Comparison of ENCODE assay signal across 26 cellular contexts in the genomic region with DNA sequence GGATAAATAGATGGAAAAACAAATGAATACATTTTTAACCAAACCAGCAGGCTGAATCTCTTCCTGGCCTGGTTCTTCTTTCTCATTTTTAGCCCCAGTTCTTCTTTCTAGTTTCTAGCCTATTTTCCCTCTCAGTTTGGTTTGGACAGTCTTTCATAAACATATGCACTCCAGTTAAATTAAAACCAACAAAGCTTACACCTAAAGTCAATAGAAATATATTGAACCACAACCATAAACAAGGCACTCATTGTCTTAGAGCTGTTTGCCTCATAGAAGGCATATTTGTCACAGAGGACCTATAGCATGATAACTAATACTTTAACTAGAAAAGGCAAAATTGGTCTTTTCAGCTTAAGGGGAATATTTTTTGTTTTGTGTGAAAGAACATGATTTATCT.
"Had no signal": no experiment of that assay in that cellular context is flagged by ENCODE, and none has a peak within 500 bp of the region (broad histone marks: within the 10 kb centered on the region; RNA-seq: fewer than 3 reads in every experiment).

No MANE protein-coding gene starts in this region.

- DNase-seq: activated CD4-positive, alpha-beta memory T cell treated with anti-CD3 and anti-CD28 coated beads, Interleukin-2, amount 10 ng/mL, durations not matched to agents 7 days and 5 days; activated CD4-positive, alpha-beta T cell treated with anti-CD3 and anti-CD28 coated beads for 36 hours; activated CD4-positive, alpha-beta T cell treated with anti-CD3 and anti-CD28 coated beads, Interleukin-2, amount 50 U/mL, for 1 hour; activated gamma-delta T cell treated with Interleukin-2 at 50 U/mL for 16 hours; activated naive CD4-positive, alpha-beta T cell treated with anti-CD3 and anti-CD28 coated beads, Interleukin-2, amount 10 ng/mL, durations not matched to agents 7 days and 5 days; activated naive CD8-positive, alpha-beta T cell treated with anti-CD3 and anti-CD28 coated beads for 36 hours; activated T-cell treated with anti-CD3 and anti-CD28 coated beads for 4 hours; activated T-cell treated with anti-CD3 and anti-CD28 coated beads, Interleukin-2, amount 50 U/mL, for 48 hours; brain microvascular endothelial cell; MM.1S; NCI-H1105; NCI-H1436; NCI-H1694 treated with DMSO at 0.1 percent for 48 hours; NCI-H2029 treated with DMSO at 0.1 percent for 48 hours; NCI-H510A treated with DMSO at 0.1 percent for 48 hours; NCI-H82; NK-92 treated with Interleukin-12 subunit alpha and Interleukin-12 subunit beta, amount 100 ng/mL, for 24 hours; OCI-M1; SHP77; SW 1271; T1000 had no signal

- H3K27ac ChIP-seq: brain microvascular endothelial cell, cardiac muscle cell, SJSA1 had no signal

- H3K27ac Mint-ChIP-seq: activated CD4-positive, alpha-beta memory T cell treated with anti-CD3 and anti-CD28 coated beads, Interleukin-2, amount 10 ng/mL, durations not matched to agents 7 days and 5 days; activated CD4-positive, alpha-beta T cell treated with anti-CD3 and anti-CD28 coated beads for 36 hours; activated naive CD4-positive, alpha-beta T cell treated with anti-CD3 and anti-CD28 coated beads, Interleukin-2, amount 10 ng/mL, durations not matched to agents 7 days and 5 days; activated naive CD8-positive, alpha-beta T cell treated with anti-CD3 and anti-CD28 coated beads for 36 hours; activated T-helper 2 cell treated with anti-CD3 and anti-CD28 coated beads, Interferon-gamma antibody, Interleukin-2, Interleukin-4, amounts not matched to agents 10 μg/mL and 5 μg/mL and 100 μg/mL, durations not matched to agents 14 hours and 24 hours and 36 hours; T-helper 1 cell treated with Interleukin-12 subunit alpha and Interleukin-12 subunit beta and Interleukin-4 antibody, amounts not matched to agents 30 μg/mL and 1 μg/mL, for 36 hours had no signal

- H3K9me3 ChIP-seq: SJSA1 had no signal

- H3K36me3 Mint-ChIP-seq: activated naive CD4-positive, alpha-beta T cell treated with anti-CD3 and anti-CD28 coated beads, Interleukin-2, amount 10 ng/mL, durations not matched to agents 7 days and 5 days; activated naive CD8-positive, alpha-beta T cell treated with anti-CD3 and anti-CD28 coated beads for 36 hours had no signal

- H3K9me3 Mint-ChIP-seq: activated naive CD4-positive, alpha-beta T cell treated with anti-CD3 and anti-CD28 coated beads, Interleukin-2, amount 10 ng/mL, durations not matched to agents 7 days and 5 days; activated naive CD8-positive, alpha-beta T cell treated with anti-CD3 and anti-CD28 coated beads for 36 hours; activated T-helper 2 cell treated with anti-CD3 and anti-CD28 coated beads, Interferon-gamma antibody, Interleukin-2, Interleukin-4, amounts not matched to agents 10 μg/mL and 5 μg/mL and 100 μg/mL, durations not matched to agents 14 hours and 24 hours and 36 hours; T-helper 1 cell treated with Interleukin-12 subunit alpha and Interleukin-12 subunit beta and Interleukin-4 antibody, amounts not matched to agents 30 μg/mL and 1 μg/mL, for 36 hours had no signal

- H3K27me3 ChIP-seq: brain microvascular endothelial cell, SJSA1 had no signal

- H3K4me3 ChIP-seq: cardiac muscle cell, SJSA1 had no signal

- H3K4me3 Mint-ChIP-seq: activated CD4-positive, alpha-beta memory T cell treated with anti-CD3 and anti-CD28 coated beads, Interleukin-2, amount 10 ng/mL, durations not matched to agents 7 days and 5 days; activated CD4-positive, alpha-beta T cell treated with anti-CD3 and anti-CD28 coated beads for 36 hours; activated naive CD4-positive, alpha-beta T cell treated with anti-CD3 and anti-CD28 coated beads, Interleukin-2, amount 10 ng/mL, durations not matched to agents 7 days and 5 days; activated naive CD8-positive, alpha-beta T cell treated with anti-CD3 and anti-CD28 coated beads for 36 hours; T-helper 1 cell treated with Interleukin-12 subunit alpha and Interleukin-12 subunit beta and Interleukin-4 antibody, amounts not matched to agents 30 μg/mL and 1 μg/mL, for 36 hours had no signal

- H3K36me3 ChIP-seq: brain microvascular endothelial cell, cardiac muscle cell, SJSA1 had no signal

- H3K4me1 Mint-ChIP-seq: activated CD4-positive, alpha-beta memory T cell treated with anti-CD3 and anti-CD28 coated beads, Interleukin-2, amount 10 ng/mL, durations not matched to agents 7 days and 5 days; activated CD4-positive, alpha-beta T cell treated with anti-CD3 and anti-CD28 coated beads for 36 hours; activated naive CD4-positive, alpha-beta T cell treated with anti-CD3 and anti-CD28 coated beads, Interleukin-2, amount 10 ng/mL, durations not matched to agents 7 days and 5 days; activated naive CD8-positive, alpha-beta T cell treated with anti-CD3 and anti-CD28 coated beads for 36 hours had no signal

- H3K27me3 Mint-ChIP-seq: activated CD4-positive, alpha-beta memory T cell treated with anti-CD3 and anti-CD28 coated beads, Interleukin-2, amount 10 ng/mL, durations not matched to agents 7 days and 5 days; activated CD4-positive, alpha-beta T cell treated with anti-CD3 and anti-CD28 coated beads for 36 hours; activated naive CD4-positive, alpha-beta T cell treated with anti-CD3 and anti-CD28 coated beads, Interleukin-2, amount 10 ng/mL, durations not matched to agents 7 days and 5 days; activated naive CD8-positive, alpha-beta T cell treated with anti-CD3 and anti-CD28 coated beads for 36 hours had no signal

- ATAC-seq: activated CD4-positive, alpha-beta T cell treated with anti-CD3 and anti-CD28 coated beads for 36 hours; SK-N-SH treated with all-trans-retinoic acid at 6 μM for 48 hours had no signal
